In genomic region chr6:169931223-169931760, GRCh38 we compare ENCODE assay signal across 29 cellular contexts.
DNase-seq lines count a peak whose midpoint lies in the region; ATAC-seq lines count a peak whose summit lies in the region.
"Had no signal": no experiment of that assay in that cellular context is flagged by ENCODE, and none has a peak within 500 bp of the region (broad histone marks: within the 10 kb centered on the region; RNA-seq: fewer than 3 reads in every experiment).

No MANE protein-coding gene starts in this region.

- no peaks in the 10 kb centered on the region for H3K79me1 ChIP-seq in neuronal stem cell (ENCODE audit: low read depth, low read length)

- no peak overlapping the region for H3K4ac ChIP-seq in neuronal stem cell (ENCODE audit: low read length)

- H2AFZ ChIP-seq in neuronal stem cell (ENCODE audit: low read length) = no peak overlapping the region
- H2AFZ ChIP-seq: parathyroid adenoma had no signal

- H3K4me3 ChIP-seq in neuronal stem cell (ENCODE audit: low read length in 2 of 2) = peak overlapping the region in 1 of 2 donors; percentile 20
- H3K4me3 ChIP-seq: cardiac muscle cell, coronary artery, lung, upper lobe of right lung had no signal

- peaks cover 0 to 15% of the 10 kb centered on the region in 2 donors for H3K4me1 ChIP-seq in neuronal stem cell (ENCODE audit: control insufficient read depth in 2 of 2, insufficient read depth in 1 of 2, low read depth in 1 of 2, low read length in 2 of 2)
- H3K4me1 ChIP-seq: parathyroid adenoma had no signal

- H3K27me3 ChIP-seq in neuronal stem cell (ENCODE audit: control insufficient read depth in 3 of 3, insufficient read depth in 3 of 3, low read depth in 1 of 3, low read length in 3 of 3) = peaks cover 0 to 2% (median 0%) of the 10 kb centered on the region in 3 experiments
- H3K27me3 ChIP-seq: cardiac muscle cell had no signal

- H2BK5ac ChIP-seq in neuronal stem cell (ENCODE audit: low read length) = no peak overlapping the region

- H3K9me3 ChIP-seq in neuronal stem cell (replicated peaks in 1 of 2; ENCODE audit: control insufficient read depth in 2 of 2, insufficient read depth in 1 of 2, low read depth in 1 of 2, low read length in 2 of 2) = peaks cover 0 to 3% of the 10 kb centered on the region in 2 donors
- H3K9me3 ChIP-seq: upper lobe of right lung had no signal

- H3K27me3 Mint-ChIP-seq in activated naive CD8-positive, alpha-beta T cell treated with anti-CD3 and anti-CD28 coated beads for 36 hours = peaks cover 8% of the 10 kb centered on the region
- peaks cover 31% of the 10 kb centered on the region for H3K27me3 Mint-ChIP-seq in stimulated activated memory B cell treated with anti-CD40 and anti-IgM and Interleukin-4, amounts not matched to agents 10 μg/mL and 1 μg/mL and 100 μg/mL, for 72 hours

- no peak overlapping the region for H3K27ac Mint-ChIP-seq in activated naive CD8-positive, alpha-beta T cell treated with anti-CD3 and anti-CD28 coated beads for 36 hours
- no peak overlapping the region for H3K27ac Mint-ChIP-seq in stimulated activated memory B cell treated with anti-CD40 and anti-IgM and Interleukin-4, amounts not matched to agents 10 μg/mL and 1 μg/mL and 100 μg/mL, for 72 hours
- H3K27ac Mint-ChIP-seq: activated CD8-positive, alpha-beta T cell treated with anti-CD3 and anti-CD28 coated beads for 36 hours; activated naive CD8-positive, alpha-beta T cell; IgD-negative memory B cell; nephron; T-helper 17 cell had no signal

- no peak overlapping the region for H3K4me3 Mint-ChIP-seq in activated naive CD8-positive, alpha-beta T cell treated with anti-CD3 and anti-CD28 coated beads for 36 hours
- H3K4me3 Mint-ChIP-seq in stimulated activated memory B cell treated with anti-CD40 and anti-IgM and Interleukin-4, amounts not matched to agents 10 μg/mL and 1 μg/mL and 100 μg/mL, for 72 hours = no peak overlapping the region
- H3K4me3 Mint-ChIP-seq: activated CD8-positive, alpha-beta T cell treated with anti-CD3 and anti-CD28 coated beads for 36 hours; activated naive CD8-positive, alpha-beta T cell; IgD-negative memory B cell; nephron; T-helper 17 cell had no signal

- no peak overlapping the region for H2BK120ac ChIP-seq in neuronal stem cell (ENCODE audit: low read depth, low read length)

- no peak overlapping the region for H3K9ac ChIP-seq in neuronal stem cell (ENCODE audit: low read depth, low read length, poor library complexity)
- H3K9ac ChIP-seq: parathyroid adenoma, SK-N-SH had no signal

- H2BK12ac ChIP-seq in neuronal stem cell (ENCODE audit: low read length) = peak overlapping the region; percentile 47

- no peak overlapping the region for H3K27ac ChIP-seq in neuronal stem cell (replicated peaks; ENCODE audit: low read length)
- H3K27ac ChIP-seq: 22Rv1, cardiac muscle cell, coronary artery, parathyroid adenoma, upper lobe of right lung had no signal

- H3K14ac ChIP-seq in neuronal stem cell (ENCODE audit: low read length) = no peak overlapping the region

- DNase-seq in DMS53 (lab: John Stamatoyannopoulos, UW) (peak; percentile 60), DMS53 treated with DMSO at 0.1 percent for 48 hours (lab: John Stamatoyannopoulos, UW; ENCODE audit: unreplicated experiment) (no peak), NCI-H1417 (lab: John Stamatoyannopoulos, UW) (peak in 2 of 3 experiments; percentile 49 to 86), NCI-H748 (lab: John Stamatoyannopoulos, UW; ENCODE audit: unreplicated experiment) (peak; percentile 94), neuronal stem cell (ENCODE audit: low spot score) (no peak)
- no peak for DNase-seq in activated naive CD8-positive, alpha-beta T cell treated with anti-CD3 and anti-CD28 coated beads for 36 hours
- DNase-seq: activated T-cell treated with anti-CD3 and anti-CD28 coated beads for 4 hours; aorta; Calu3; effector memory CD4-positive, alpha-beta T cell; erythroblast; NCI-H2227 treated with DMSO at 0.1 percent for 48 hours; OCI-M1; right cardiac atrium; SK-N-SH; stimulated activated CD4-positive, alpha-beta T cell treated with anti-CD3 and anti-CD28 coated beads, Interleukin-2, amount 100 ng/mL, for 48 hours; T-helper 17 cell; upper lobe of right lung had no signal

- ATAC-seq in stimulated activated memory B cell treated with anti-CD40 and anti-IgM and Interleukin-4, amounts not matched to agents 10 μg/mL and 1 μg/mL and 100 μg/mL, for 72 hours = no peak
- ATAC-seq in GM21528 (IDR thresholded peaks at IDR 0.05; ENCODE audit: low FRiP score, unreplicated experiment) = no peak
- ATAC-seq: right cardiac atrium, T-helper 17 cell, upper lobe of right lung had no signal

- H3K4me2 ChIP-seq in neuronal stem cell (ENCODE audit: insufficient read depth, low read length, poor library complexity, severe bottlenecking) = no peak overlapping the region
- H3K4me2 ChIP-seq: SK-N-SH had no signal

- H3K36me3 Mint-ChIP-seq in activated naive CD8-positive, alpha-beta T cell treated with anti-CD3 and anti-CD28 coated beads for 36 hours = no peaks in the 10 kb centered on the region
- no peaks in the 10 kb centered on the region for H3K36me3 Mint-ChIP-seq in stimulated activated memory B cell treated with anti-CD40 and anti-IgM and Interleukin-4, amounts not matched to agents 10 μg/mL and 1 μg/mL and 100 μg/mL, for 72 hours
- H3K36me3 Mint-ChIP-seq: activated naive CD8-positive, alpha-beta T cell; IgD-negative memory B cell had no signal

- no peaks in the 10 kb centered on the region for H3K36me3 ChIP-seq in neuronal stem cell (replicated peaks in 1 of 2; ENCODE audit: control insufficient read depth in 2 of 2, insufficient read depth in 2 of 2, low read length in 2 of 2)
- H3K36me3 ChIP-seq: cardiac muscle cell, upper lobe of right lung had no signal

- no peaks in the 10 kb centered on the region for H3K4me1 Mint-ChIP-seq in activated naive CD8-positive, alpha-beta T cell treated with anti-CD3 and anti-CD28 coated beads for 36 hours
- H3K4me1 Mint-ChIP-seq in stimulated activated memory B cell treated with anti-CD40 and anti-IgM and Interleukin-4, amounts not matched to agents 10 μg/mL and 1 μg/mL and 100 μg/mL, for 72 hours = no peaks in the 10 kb centered on the region
- H3K4me1 Mint-ChIP-seq: T-helper 17 cell had no signal

- no peak overlapping the region for H4K91ac ChIP-seq in neuronal stem cell (ENCODE audit: low read depth, low read length, poor library complexity)

- peak overlapping the region; percentile 76 for H2AK5ac ChIP-seq in neuronal stem cell (ENCODE audit: low read depth, low read length)

- peak overlapping the region; percentile 12 for H2BK15ac ChIP-seq in neuronal stem cell (ENCODE audit: low read length)

- H4K8ac ChIP-seq in neuronal stem cell (ENCODE audit: low read depth, low read length) = no peak overlapping the region

- no CpG with 5 or more reads among the region's 11 CpGs for WGBS in neuronal stem cell (ENCODE audit: extremely low coverage in 2 of 2, insufficient read length in 2 of 2, insufficient replicate concordance in 1 of 2), 2 donors

- peak overlapping the region; percentile 88 for H3K18ac ChIP-seq in neuronal stem cell (ENCODE audit: low read length)

- H3K23ac ChIP-seq in neuronal stem cell (ENCODE audit: low read depth, low read length, poor library complexity) = peak overlapping the region; percentile 59

- no peaks in the 10 kb centered on the region for H3K9me3 Mint-ChIP-seq in activated naive CD8-positive, alpha-beta T cell treated with anti-CD3 and anti-CD28 coated beads for 36 hours
- peaks cover 11% of the 10 kb centered on the region for H3K9me3 Mint-ChIP-seq in stimulated activated memory B cell treated with anti-CD40 and anti-IgM and Interleukin-4, amounts not matched to agents 10 μg/mL and 1 μg/mL and 100 μg/mL, for 72 hours
- H3K9me3 Mint-ChIP-seq: activated CD8-positive, alpha-beta T cell treated with anti-CD3 and anti-CD28 coated beads for 36 hours had no signal

Comparison
In these comparisons a context has a peak if more than half of its experiments do, and no peak if none do; other contexts are left out.
1. DNase-seq: peak in DMS53 (single experiment), NCI-H1417 (2 of 3) and NCI-H748 (single experiment); none in DMS53 treated with DMSO at 0.1 percent for 48 hours (single experiment), neuronal stem cell (single experiment) and activated naive CD8-positive, alpha-beta T cell treated with anti-CD3 and anti-CD28 coated beads for 36 hours (single experiment).